3 cellular contexts compared by ENCODE assay signal in the genomic region with DNA sequence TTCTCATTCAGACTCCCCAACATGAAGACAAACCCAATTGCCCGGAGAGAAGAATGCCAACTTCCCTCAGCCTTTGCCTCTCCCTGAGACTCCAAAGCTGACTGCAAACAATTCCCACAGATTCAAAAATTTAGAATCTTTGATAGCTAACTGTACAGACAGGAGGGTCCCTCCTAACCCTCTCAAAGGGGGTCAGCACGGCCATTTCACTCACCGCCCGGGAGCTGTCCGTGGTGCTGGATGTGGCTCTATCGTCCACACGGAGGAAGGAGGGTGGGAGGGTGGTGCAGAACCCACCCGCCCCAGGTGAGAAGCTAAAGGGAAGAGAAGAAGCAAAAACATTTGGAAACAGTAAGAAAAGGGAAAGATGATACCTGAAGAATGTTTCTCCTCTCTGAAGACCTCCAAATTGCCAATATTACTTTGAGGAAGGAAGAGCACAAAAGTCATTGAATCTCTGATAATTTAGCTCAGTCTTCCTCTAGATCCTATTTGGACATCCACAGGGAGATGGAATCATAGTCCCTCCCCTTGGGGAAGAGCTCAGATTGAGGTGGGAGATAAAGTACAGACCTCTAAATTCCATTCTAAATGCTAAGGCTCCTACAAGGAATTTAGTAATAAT.
TF ChIP-seq lines count a peak whose summit lies in the region.

No MANE protein-coding gene starts in this region.

TF ChIP-seq in A549, 52 proteins besides CTCF, POLR2A, EP300 and RAD21 (continued from another document):
- TF ChIP-seq REST (IDR thresholded peaks at IDR 0.05) (peak; percentile 95), FOSB (CRISPR knock-in tag; IDR thresholded peaks at IDR 0.05) (no peak), NFE2L2 (conservative IDR thresholded peaks at IDR 0.05; ENCODE audit: low read length) (no peak), EHMT2 (IDR thresholded peaks at IDR 0.05; ENCODE audit: low read depth) (peak; percentile 72; the same call in 1 of the 2 replicates)
TF ChIP-seq in A549: peak in this region for 2.

TF ChIP-seq in GM23338, 12 proteins besides CTCF, POLR2A, EP300 and RAD21 (continued from another document):
- TF ChIP-seq REST (IDR thresholded peaks at IDR 0.05; ENCODE audit: unreplicated experiment) (peak; percentile 97), NANOG (IDR thresholded peaks at IDR 0.05; ENCODE audit: borderline replicate concordance) (no peak)

TF ChIP-seq in WTC11, 78 proteins besides CTCF, POLR2A, EP300 and RAD21 (continues in another document):
- no peak for TF ChIP-seq AFF4 (CRISPR knock-in tag; IDR thresholded peaks at IDR 0.05; ENCODE audit: borderline replicate concordance)
- no peak for TF ChIP-seq ZNF396 (CRISPR knock-in tag; IDR thresholded peaks at IDR 0.05; ENCODE audit: borderline replicate concordance)
- TF ChIP-seq MLX (CRISPR knock-in tag; IDR thresholded peaks at IDR 0.05): no peak
- TF ChIP-seq ZNF671 (CRISPR knock-in tag; IDR thresholded peaks at IDR 0.05): no peak
- TF ChIP-seq FOXP4 (CRISPR knock-in tag; IDR thresholded peaks at IDR 0.05): peak; percentile 53; the same call in 1 of the 2 replicates
- TF ChIP-seq FOXJ3 (CRISPR knock-in tag; IDR thresholded peaks at IDR 0.05; ENCODE audit: borderline replicate concordance): no peak
- TF ChIP-seq JAZF1 (CRISPR knock-in tag; IDR thresholded peaks at IDR 0.05): no peak
- no peak for TF ChIP-seq KAT7 (CRISPR knock-in tag; IDR thresholded peaks at IDR 0.05; ENCODE audit: borderline replicate concordance)
- TF ChIP-seq ZNF138 (CRISPR knock-in tag; conservative IDR thresholded peaks at IDR 0.05): no peak
- no peak for TF ChIP-seq ATF2 (CRISPR knock-in tag; IDR thresholded peaks at IDR 0.05; ENCODE audit: borderline replicate concordance, low read depth)
- TF ChIP-seq, protein P1, sequence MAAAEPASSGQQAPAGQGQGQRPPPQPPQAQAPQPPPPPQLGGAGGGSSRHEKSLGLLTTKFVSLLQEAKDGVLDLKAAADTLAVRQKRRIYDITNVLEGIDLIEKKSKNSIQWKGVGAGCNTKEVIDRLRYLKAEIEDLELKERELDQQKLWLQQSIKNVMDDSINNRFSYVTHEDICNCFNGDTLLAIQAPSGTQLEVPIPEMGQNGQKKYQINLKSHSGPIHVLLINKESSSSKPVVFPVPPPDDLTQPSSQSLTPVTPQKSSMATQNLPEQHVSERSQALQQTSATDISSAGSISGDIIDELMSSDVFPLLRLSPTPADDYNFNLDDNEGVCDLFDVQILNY (CRISPR knock-in tag; IDR thresholded peaks at IDR 0.05): no peak
- TF ChIP-seq, protein P2, sequence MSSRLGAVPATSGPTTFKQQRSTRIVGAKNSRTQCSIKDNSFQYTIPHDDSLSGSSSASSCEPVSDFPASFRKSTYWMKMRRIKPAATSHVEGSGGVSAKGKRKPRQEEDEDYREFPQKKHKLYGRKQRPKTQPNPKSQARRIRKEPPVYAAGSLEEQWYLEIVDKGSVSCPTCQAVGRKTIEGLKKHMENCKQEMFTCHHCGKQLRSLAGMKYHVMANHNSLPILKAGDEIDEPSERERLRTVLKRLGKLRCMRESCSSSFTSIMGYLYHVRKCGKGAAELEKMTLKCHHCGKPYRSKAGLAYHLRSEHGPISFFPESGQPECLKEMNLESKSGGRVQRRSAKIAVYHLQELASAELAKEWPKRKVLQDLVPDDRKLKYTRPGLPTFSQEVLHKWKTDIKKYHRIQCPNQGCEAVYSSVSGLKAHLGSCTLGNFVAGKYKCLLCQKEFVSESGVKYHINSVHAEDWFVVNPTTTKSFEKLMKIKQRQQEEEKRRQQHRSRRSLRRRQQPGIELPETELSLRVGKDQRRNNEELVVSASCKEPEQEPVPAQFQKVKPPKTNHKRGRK (CRISPR knock-in tag; IDR thresholded peaks at IDR 0.05; ENCODE audit: borderline replicate concordance): no peak
- TF ChIP-seq CREB1 (CRISPR knock-in tag; IDR thresholded peaks at IDR 0.05): peak; percentile 51; the same call in 1 of the 2 replicates
- TF ChIP-seq RORB (CRISPR knock-in tag; IDR thresholded peaks at IDR 0.05): no peak
- no peak for TF ChIP-seq NR3C1 (CRISPR knock-in tag; conservative IDR thresholded peaks at IDR 0.05; ENCODE audit: low read depth)
- TF ChIP-seq ZNF416 (CRISPR knock-in tag; IDR thresholded peaks at IDR 0.05): no peak
- no peak for TF ChIP-seq TCF7 (CRISPR knock-in tag; IDR thresholded peaks at IDR 0.05; ENCODE audit: low read depth)
- 0 out of 2 replicates have a peak, but pooled peaks have one; percentile 45 for TF ChIP-seq FOXK1 (CRISPR knock-in tag; IDR thresholded peaks at IDR 0.05)
- TF ChIP-seq, protein P3, sequence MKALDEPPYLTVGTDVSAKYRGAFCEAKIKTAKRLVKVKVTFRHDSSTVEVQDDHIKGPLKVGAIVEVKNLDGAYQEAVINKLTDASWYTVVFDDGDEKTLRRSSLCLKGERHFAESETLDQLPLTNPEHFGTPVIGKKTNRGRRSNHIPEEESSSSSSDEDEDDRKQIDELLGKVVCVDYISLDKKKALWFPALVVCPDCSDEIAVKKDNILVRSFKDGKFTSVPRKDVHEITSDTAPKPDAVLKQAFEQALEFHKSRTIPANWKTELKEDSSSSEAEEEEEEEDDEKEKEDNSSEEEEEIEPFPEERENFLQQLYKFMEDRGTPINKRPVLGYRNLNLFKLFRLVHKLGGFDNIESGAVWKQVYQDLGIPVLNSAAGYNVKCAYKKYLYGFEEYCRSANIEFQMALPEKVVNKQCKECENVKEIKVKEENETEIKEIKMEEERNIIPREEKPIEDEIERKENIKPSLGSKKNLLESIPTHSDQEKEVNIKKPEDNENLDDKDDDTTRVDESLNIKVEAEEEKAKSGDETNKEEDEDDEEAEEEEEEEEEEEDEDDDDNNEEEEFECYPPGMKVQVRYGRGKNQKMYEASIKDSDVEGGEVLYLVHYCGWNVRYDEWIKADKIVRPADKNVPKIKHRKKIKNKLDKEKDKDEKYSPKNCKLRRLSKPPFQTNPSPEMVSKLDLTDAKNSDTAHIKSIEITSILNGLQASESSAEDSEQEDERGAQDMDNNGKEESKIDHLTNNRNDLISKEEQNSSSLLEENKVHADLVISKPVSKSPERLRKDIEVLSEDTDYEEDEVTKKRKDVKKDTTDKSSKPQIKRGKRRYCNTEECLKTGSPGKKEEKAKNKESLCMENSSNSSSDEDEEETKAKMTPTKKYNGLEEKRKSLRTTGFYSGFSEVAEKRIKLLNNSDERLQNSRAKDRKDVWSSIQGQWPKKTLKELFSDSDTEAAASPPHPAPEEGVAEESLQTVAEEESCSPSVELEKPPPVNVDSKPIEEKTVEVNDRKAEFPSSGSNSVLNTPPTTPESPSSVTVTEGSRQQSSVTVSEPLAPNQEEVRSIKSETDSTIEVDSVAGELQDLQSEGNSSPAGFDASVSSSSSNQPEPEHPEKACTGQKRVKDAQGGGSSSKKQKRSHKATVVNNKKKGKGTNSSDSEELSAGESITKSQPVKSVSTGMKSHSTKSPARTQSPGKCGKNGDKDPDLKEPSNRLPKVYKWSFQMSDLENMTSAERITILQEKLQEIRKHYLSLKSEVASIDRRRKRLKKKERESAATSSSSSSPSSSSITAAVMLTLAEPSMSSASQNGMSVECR (CRISPR knock-in tag; IDR thresholded peaks at IDR 0.05; ENCODE audit: borderline replicate concordance): peak; percentile 60; the same call in 1 of the 2 replicates
- TF ChIP-seq, protein P4, sequence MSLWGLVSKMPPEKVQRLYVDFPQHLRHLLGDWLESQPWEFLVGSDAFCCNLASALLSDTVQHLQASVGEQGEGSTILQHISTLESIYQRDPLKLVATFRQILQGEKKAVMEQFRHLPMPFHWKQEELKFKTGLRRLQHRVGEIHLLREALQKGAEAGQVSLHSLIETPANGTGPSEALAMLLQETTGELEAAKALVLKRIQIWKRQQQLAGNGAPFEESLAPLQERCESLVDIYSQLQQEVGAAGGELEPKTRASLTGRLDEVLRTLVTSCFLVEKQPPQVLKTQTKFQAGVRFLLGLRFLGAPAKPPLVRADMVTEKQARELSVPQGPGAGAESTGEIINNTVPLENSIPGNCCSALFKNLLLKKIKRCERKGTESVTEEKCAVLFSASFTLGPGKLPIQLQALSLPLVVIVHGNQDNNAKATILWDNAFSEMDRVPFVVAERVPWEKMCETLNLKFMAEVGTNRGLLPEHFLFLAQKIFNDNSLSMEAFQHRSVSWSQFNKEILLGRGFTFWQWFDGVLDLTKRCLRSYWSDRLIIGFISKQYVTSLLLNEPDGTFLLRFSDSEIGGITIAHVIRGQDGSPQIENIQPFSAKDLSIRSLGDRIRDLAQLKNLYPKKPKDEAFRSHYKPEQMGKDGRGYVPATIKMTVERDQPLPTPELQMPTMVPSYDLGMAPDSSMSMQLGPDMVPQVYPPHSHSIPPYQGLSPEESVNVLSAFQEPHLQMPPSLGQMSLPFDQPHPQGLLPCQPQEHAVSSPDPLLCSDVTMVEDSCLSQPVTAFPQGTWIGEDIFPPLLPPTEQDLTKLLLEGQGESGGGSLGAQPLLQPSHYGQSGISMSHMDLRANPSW (CRISPR knock-in tag; conservative IDR thresholded peaks at IDR 0.05; ENCODE audit: low read depth): no peak
- TF ChIP-seq, protein P5, sequence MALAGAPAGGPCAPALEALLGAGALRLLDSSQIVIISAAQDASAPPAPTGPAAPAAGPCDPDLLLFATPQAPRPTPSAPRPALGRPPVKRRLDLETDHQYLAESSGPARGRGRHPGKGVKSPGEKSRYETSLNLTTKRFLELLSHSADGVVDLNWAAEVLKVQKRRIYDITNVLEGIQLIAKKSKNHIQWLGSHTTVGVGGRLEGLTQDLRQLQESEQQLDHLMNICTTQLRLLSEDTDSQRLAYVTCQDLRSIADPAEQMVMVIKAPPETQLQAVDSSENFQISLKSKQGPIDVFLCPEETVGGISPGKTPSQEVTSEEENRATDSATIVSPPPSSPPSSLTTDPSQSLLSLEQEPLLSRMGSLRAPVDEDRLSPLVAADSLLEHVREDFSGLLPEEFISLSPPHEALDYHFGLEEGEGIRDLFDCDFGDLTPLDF (CRISPR knock-in tag; IDR thresholded peaks at IDR 0.05): no peak
- no peak for TF ChIP-seq ZNF423 (CRISPR knock-in tag; IDR thresholded peaks at IDR 0.05)
- no peak for TF ChIP-seq ZNF232 (CRISPR knock-in tag; IDR thresholded peaks at IDR 0.05)
- TF ChIP-seq, protein P6, sequence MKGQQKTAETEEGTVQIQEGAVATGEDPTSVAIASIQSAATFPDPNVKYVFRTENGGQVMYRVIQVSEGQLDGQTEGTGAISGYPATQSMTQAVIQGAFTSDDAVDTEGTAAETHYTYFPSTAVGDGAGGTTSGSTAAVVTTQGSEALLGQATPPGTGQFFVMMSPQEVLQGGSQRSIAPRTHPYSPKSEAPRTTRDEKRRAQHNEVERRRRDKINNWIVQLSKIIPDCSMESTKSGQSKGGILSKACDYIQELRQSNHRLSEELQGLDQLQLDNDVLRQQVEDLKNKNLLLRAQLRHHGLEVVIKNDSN (CRISPR knock-in tag; IDR thresholded peaks at IDR 0.05): peak; percentile 58; the same call in 1 of the 2 replicates
- 0 out of 2 replicates have a peak, but pooled peaks have one; percentile 31 for TF ChIP-seq ZNF219 (CRISPR knock-in tag; IDR thresholded peaks at IDR 0.05; ENCODE audit: borderline replicate concordance)
- TF ChIP-seq ZNF317 (CRISPR knock-in tag; IDR thresholded peaks at IDR 0.05; ENCODE audit: borderline replicate concordance, low read depth): no peak
- no peak for TF ChIP-seq ATF1 (CRISPR knock-in tag; IDR thresholded peaks at IDR 0.05)
